In the genomic region with DNA sequence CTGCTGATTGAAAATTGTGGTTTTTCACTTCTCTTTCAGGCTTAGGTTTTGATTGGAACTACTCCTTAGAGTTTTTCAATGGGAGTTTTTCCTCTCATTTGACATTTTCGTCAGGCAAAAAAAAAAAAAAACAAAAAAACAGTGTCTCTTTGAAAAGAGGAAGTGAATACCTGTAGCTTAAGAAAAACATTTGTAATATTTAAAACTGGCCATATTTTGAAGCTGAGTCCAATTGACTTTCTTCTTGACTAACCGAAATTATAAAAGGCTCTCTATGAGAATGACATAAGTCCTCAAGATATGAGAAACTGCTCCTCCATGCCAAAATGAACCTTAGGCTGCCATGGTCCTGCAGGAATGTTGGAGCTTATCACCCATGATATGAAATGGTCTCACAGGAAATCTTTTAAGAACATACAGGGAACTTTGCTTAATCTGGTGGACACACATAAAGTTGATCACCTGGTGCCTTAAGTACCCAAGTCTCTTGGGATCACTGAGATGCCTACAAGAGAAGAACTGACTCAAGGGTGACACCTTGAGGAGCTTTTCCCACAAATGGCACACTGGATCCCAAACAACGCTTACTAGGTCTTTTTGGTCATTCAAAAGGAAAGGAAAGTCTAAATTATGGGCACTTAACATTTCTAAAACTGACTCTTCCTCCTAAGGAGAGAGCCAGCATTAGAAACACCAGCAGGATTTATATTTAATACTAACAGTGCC, we compare ENCODE assay signal across 13 cellular contexts.
DNase-seq lines count a peak whose midpoint lies in the region; ATAC-seq and TF ChIP-seq lines count a peak whose summit lies in the region.
"Had no signal": no experiment of that assay in that cellular context is flagged by ENCODE, and none has a peak within 500 bp of the region (broad histone marks: within the 10 kb centered on the region; RNA-seq: fewer than 3 reads in every experiment).

No MANE protein-coding gene starts in this region.

- no peak overlapping the region for H2BK12ac ChIP-seq in H9 (ENCODE audit: insufficient read length, low read depth, low read length)

- no peak overlapping the region for H2AK5ac ChIP-seq in H9 (ENCODE audit: insufficient read length, low read length)

- no peaks in the 10 kb centered on the region for H3K9me2 ChIP-seq in OCI-LY7 (ENCODE audit: insufficient read depth, low read length)

- H3K4me1 Mint-ChIP-seq in H9, result peaks cover 0 to 2% of the 10 kb centered on the region in 2 experiments; a peak in 3 of 4 replicates
- H3K4me1 Mint-ChIP-seq in activated T-cell treated with anti-CD3 and anti-CD28 coated beads, Interleukin-2, amount 50 U/mL, for 72 hours (ENCODE audit: low read depth), result no peaks in the 10 kb centered on the region
- H3K4me1 Mint-ChIP-seq in naive thymus-derived CD4-positive, alpha-beta T cell, result no peaks in the 10 kb centered on the region
- H3K4me1 Mint-ChIP-seq: activated naive CD8-positive, alpha-beta T cell treated with anti-CD3 and anti-CD28 coated beads for 36 hours; T-cell had no signal

- no TSS peak for BruUV-seq in OCI-LY7 (replicated peaks; lab: Mats Ljungman, UMichigan)

- H2BK120ac ChIP-seq in H9 (ENCODE audit: low read depth, low read length, poor library complexity, severe bottlenecking), result no peak overlapping the region

- H2BK20ac ChIP-seq in H9 (ENCODE audit: low read depth, low read length, poor library complexity, severe bottlenecking), result no peak overlapping the region

- no peak overlapping the region for H2BK5ac ChIP-seq in H9 (ENCODE audit: insufficient read length, low read length)

- no peaks in the 10 kb centered on the region for H3K27me3 ChIP-seq in H9 (ENCODE audit: insufficient read depth, low read length)
- no peaks in the 10 kb centered on the region for H3K27me3 ChIP-seq in iPS DF 6.9 (ENCODE audit: control insufficient read depth, insufficient read depth, low read length)
- no peaks in the 10 kb centered on the region for H3K27me3 ChIP-seq in right atrium auricular region
- H3K27me3 ChIP-seq in naive thymus-derived CD4-positive, alpha-beta T cell (ENCODE audit: control insufficient read depth in 2 of 2, insufficient read depth in 2 of 2, low read length in 2 of 2), result no peaks in the 10 kb centered on the region

- intact Hi-C loops in OCI-LY7 (cut with micrococcal nuclease; ENCODE audit: unreplicated experiment), result no loop called here
- intact Hi-C loops in naive thymus-derived CD4-positive, alpha-beta T cell (cut with micrococcal nuclease), result no loop called here

- H3K56ac ChIP-seq in H9 (ENCODE audit: insufficient read length, low read depth, low read length), result no peak overlapping the region

- H3K9me3 ChIP-seq in H9 (ENCODE audit: control insufficient read depth, low read depth, low read length) (no peaks in the 10 kb centered on the region), OCI-LY7 (ENCODE audit: low read length) (no peaks in the 10 kb centered on the region), iPS DF 6.9 (ENCODE audit: control insufficient read depth, insufficient read depth, low read length) (no peaks in the 10 kb centered on the region), right atrium auricular region (no peaks in the 10 kb centered on the region)
- H3K9me3 ChIP-seq in naive thymus-derived CD4-positive, alpha-beta T cell (ENCODE audit: control insufficient read depth in 2 of 3, low read length in 3 of 3), result no peaks in the 10 kb centered on the region

- H3K27ac ChIP-seq in H9 (ENCODE audit: insufficient read length, low read depth, low read length), result no peak overlapping the region
- peak overlapping the region; percentile 49 for H3K27ac ChIP-seq in OCI-LY7 (ENCODE audit: low read depth, low read length, poor library complexity, severe bottlenecking)
- no peak overlapping the region for H3K27ac ChIP-seq in iPS DF 6.9 (ENCODE audit: low read length)
- no peak overlapping the region for H3K27ac ChIP-seq in right atrium auricular region
- no peak overlapping the region for H3K27ac ChIP-seq in naive thymus-derived CD4-positive, alpha-beta T cell (ENCODE audit: low read depth, low read length)

- no peak overlapping the region for H3K4me3 Mint-ChIP-seq in H9
- no peak overlapping the region for H3K4me3 Mint-ChIP-seq in activated T-cell treated with anti-CD3 and anti-CD28 coated beads, Interleukin-2, amount 50 U/mL, for 72 hours
- H3K4me3 Mint-ChIP-seq in naive thymus-derived CD4-positive, alpha-beta T cell, result no peak overlapping the region
- H3K4me3 Mint-ChIP-seq: activated naive CD8-positive, alpha-beta T cell treated with anti-CD3 and anti-CD28 coated beads for 36 hours; T-cell had no signal

- H3K4me1 ChIP-seq in H9 (ENCODE audit: insufficient read depth, low read length), result no peaks in the 10 kb centered on the region
- H3K4me1 ChIP-seq in OCI-LY7 (ENCODE audit: insufficient read depth, low read length, poor library complexity, severe bottlenecking), result peaks cover 15% of the 10 kb centered on the region
- H3K4me1 ChIP-seq in iPS DF 6.9 (ENCODE audit: control insufficient read depth, insufficient read depth, low read length), result no peaks in the 10 kb centered on the region
- H3K4me1 ChIP-seq in right atrium auricular region, result no peaks in the 10 kb centered on the region
- H3K4me1 ChIP-seq in naive thymus-derived CD4-positive, alpha-beta T cell (ENCODE audit: control insufficient read depth in 2 of 2, insufficient read depth in 2 of 2, low read length in 2 of 2), result no peaks in the 10 kb centered on the region

- peaks cover 0 to 4% of the 10 kb centered on the region in 2 experiments; a peak in 3 of 5 replicates for H3K9me3 Mint-ChIP-seq in H9
- no peaks in the 10 kb centered on the region for H3K9me3 Mint-ChIP-seq in activated T-cell treated with anti-CD3 and anti-CD28 coated beads, Interleukin-2, amount 50 U/mL, for 72 hours
- H3K9me3 Mint-ChIP-seq in naive thymus-derived CD4-positive, alpha-beta T cell, result peaks cover 0 to 15% (median 0%) of the 10 kb centered on the region in 11 donors
- H3K9me3 Mint-ChIP-seq: activated naive CD8-positive, alpha-beta T cell treated with anti-CD3 and anti-CD28 coated beads for 36 hours had no signal

- H3K79me2 ChIP-seq in H9 (ENCODE audit: insufficient read depth, low read length) (no peaks in the 10 kb centered on the region), OCI-LY7 (ENCODE audit: insufficient read depth, low read depth, low read length) (no peaks in the 10 kb centered on the region)

- H3K23me2 ChIP-seq in H9 (ENCODE audit: insufficient read length, low read depth, low read length, poor library complexity, severe bottlenecking), result no peaks in the 10 kb centered on the region

- POLR2A ChIA-PET in OCI-LY7 (lab: Charles Lee), result interaction anchor here (0.6 to 1.4 kb wide), 8 partner anchors 8 to 679 kb away, joined by 3 to 4 read pairs (median 3); no protein-coding TSS in a partner anchor
- POLR2A ChIA-PET in naive thymus-derived CD4-positive, alpha-beta T cell (lab: Charles Lee), result no interaction called here

- no peak overlapping the region for H3K4ac ChIP-seq in H9 (ENCODE audit: low read depth, low read length)

- H4K5ac ChIP-seq in H9 (ENCODE audit: insufficient read length, low read depth, low read length), result no peak overlapping the region

- H3K14ac ChIP-seq in H9 (ENCODE audit: insufficient read depth, low read length), result no peak overlapping the region

- no peak overlapping the region for H3K27ac Mint-ChIP-seq in H9
- H3K27ac Mint-ChIP-seq in activated T-cell treated with anti-CD3 and anti-CD28 coated beads, Interleukin-2, amount 50 U/mL, for 72 hours, result no peak overlapping the region
- H3K27ac Mint-ChIP-seq in naive thymus-derived CD4-positive, alpha-beta T cell, result no peak overlapping the region
- H3K27ac Mint-ChIP-seq: activated naive CD8-positive, alpha-beta T cell treated with anti-CD3 and anti-CD28 coated beads for 36 hours; T-cell had no signal

- H3K79me1 ChIP-seq in H9 (ENCODE audit: insufficient read depth, low read depth, low read length, poor library complexity, severe bottlenecking), result no peaks in the 10 kb centered on the region

- ATAC-seq in activated T-cell treated with anti-CD3 and anti-CD28 coated beads, Interleukin-2, amount 50 U/mL, for 72 hours (replicated peaks in 1 of 2), result no peak
- no peak for ATAC-seq in naive thymus-derived CD4-positive, alpha-beta T cell
- ATAC-seq: T-cell had no signal

- no peak overlapping the region for H4K91ac ChIP-seq in H9 (ENCODE audit: insufficient read length, low read depth, low read length)

- no peak overlapping the region for H2BK15ac ChIP-seq in H9 (ENCODE audit: low read depth, low read length)

- H3K4me2 ChIP-seq in H9 (ENCODE audit: insufficient read depth, insufficient read length, low read length), result no peak overlapping the region
- peak overlapping the region; percentile 40 for H3K4me2 ChIP-seq in OCI-LY7 (ENCODE audit: low read length)

- H3K36me3 ChIP-seq in OCI-LY7 (ENCODE audit: insufficient read depth, low read length) (no peaks in the 10 kb centered on the region), iPS DF 6.9 (ENCODE audit: control insufficient read depth, insufficient read depth, low read length) (no peaks in the 10 kb centered on the region), right atrium auricular region (no peaks in the 10 kb centered on the region)
- H3K36me3 ChIP-seq in naive thymus-derived CD4-positive, alpha-beta T cell (ENCODE audit: control insufficient read depth in 2 of 3, insufficient read depth in 3 of 3, low read length in 3 of 3), result no peaks in the 10 kb centered on the region

- no peak overlapping the region for H3T11ph ChIP-seq in H9 (ENCODE audit: low read length)

- H3K27me3 Mint-ChIP-seq in H9 (ENCODE audit: low read depth), result no peaks in the 10 kb centered on the region
- no peaks in the 10 kb centered on the region for H3K27me3 Mint-ChIP-seq in activated T-cell treated with anti-CD3 and anti-CD28 coated beads, Interleukin-2, amount 50 U/mL, for 72 hours (ENCODE audit: low read depth)
- no peaks in the 10 kb centered on the region for H3K27me3 Mint-ChIP-seq in naive thymus-derived CD4-positive, alpha-beta T cell
- H3K27me3 Mint-ChIP-seq: activated naive CD8-positive, alpha-beta T cell treated with anti-CD3 and anti-CD28 coated beads for 36 hours; T-cell had no signal

- peaks cover 4 to 10% (median 6%) of the 10 kb centered on the region in 3 experiments; a peak in 3 of 7 replicates for H3K36me3 Mint-ChIP-seq in H9 (ENCODE audit: insufficient read depth in 1 of 3, low read depth in 3 of 3)
- H3K36me3 Mint-ChIP-seq in activated T-cell treated with anti-CD3 and anti-CD28 coated beads, Interleukin-2, amount 50 U/mL, for 72 hours (ENCODE audit: insufficient read depth in 2 of 2), result no peaks in the 10 kb centered on the region
- no peaks in the 10 kb centered on the region for H3K36me3 Mint-ChIP-seq in naive thymus-derived CD4-positive, alpha-beta T cell
- H3K36me3 Mint-ChIP-seq: activated naive CD8-positive, alpha-beta T cell treated with anti-CD3 and anti-CD28 coated beads for 36 hours; T-cell had no signal

- H3K23ac ChIP-seq in H9 (ENCODE audit: insufficient read length, low read depth, low read length), result no peak overlapping the region

- no CpG with 5 or more reads among the region's 3 CpGs for WGBS in H9 (ENCODE audit: extremely low coverage, insufficient read length, low lambda C conversion rate)
- WGBS in iPS DF 6.9 (ENCODE audit: insufficient coverage, insufficient read length), result no CpG with 5 or more reads among the region's 3 CpGs

- no peak overlapping the region for H3K18ac ChIP-seq in H9 (ENCODE audit: insufficient read length, low read depth, low read length)

- no peak overlapping the region for H3K9ac ChIP-seq in H9 (ENCODE audit: extremely low read depth, insufficient read length, low read length)

- H4K20me1 ChIP-seq in H9 (ENCODE audit: control insufficient read depth, insufficient read depth, insufficient read length), result no peaks in the 10 kb centered on the region
- no peaks in the 10 kb centered on the region for H4K20me1 ChIP-seq in OCI-LY7 (ENCODE audit: insufficient read depth, low read length)

- no peak overlapping the region for H2AFZ ChIP-seq in H9 (ENCODE audit: low read length)
- H2AFZ ChIP-seq in OCI-LY7 (ENCODE audit: low read length), result peak overlapping the region; percentile 77

- H4K8ac ChIP-seq in H9 (replicated peaks; ENCODE audit: insufficient read length, low read depth, low read length), result no peak overlapping the region

- CTCF ChIA-PET in OCI-LY7 (lab: Charles Lee; ENCODE audit: unreplicated experiment), result no interaction called here
- CTCF ChIA-PET in naive thymus-derived CD4-positive, alpha-beta T cell (lab: Charles Lee), result no interaction called here

- TF ChIP-seq CTCF in H9 (conservative IDR thresholded peaks at IDR 0.05) (peak; percentile 51; the same call in 2 of the 3 replicates), OCI-LY7 (conservative IDR thresholded peaks at IDR 0.05; ENCODE audit: low read length) (peak; percentile 77), right atrium auricular region (IDR thresholded peaks at IDR 0.05) (no peak)

- no peak overlapping the region for H3K4me3 ChIP-seq in OCI-LY7 (ENCODE audit: low read depth, low read length, poor library complexity, severe bottlenecking)
- H3K4me3 ChIP-seq in iPS DF 6.9 (ENCODE audit: low read length), result no peak overlapping the region
- H3K4me3 ChIP-seq in right atrium auricular region, result no peak overlapping the region
- no peak overlapping the region for H3K4me3 ChIP-seq in naive thymus-derived CD4-positive, alpha-beta T cell (ENCODE audit: low read length)

- peak; percentile 0 for DNase-seq in NCI-H2171 treated with DMSO at 0.1 percent for 48 hours (lab: John Stamatoyannopoulos, UW)
- DNase-seq in NCI-H2171 (lab: John Stamatoyannopoulos, UW), result no peak
- DNase-seq in H9, result no peak
- DNase-seq in OCI-LY7 (ENCODE audit: low spot score), result peak; percentile 62
- DNase-seq in iPS DF 6.9 (ENCODE audit: low read depth, low spot score), result peak; percentile 16
- no peak for DNase-seq in right atrium auricular region (ENCODE audit: low spot score)
- DNase-seq in activated T-cell treated with anti-CD3 and anti-CD28 coated beads, Interleukin-2, amount 50 U/mL, for 72 hours, result no peak
- DNase-seq in naive thymus-derived CD4-positive, alpha-beta T cell, result no peak
- DNase-seq: activated naive CD8-positive, alpha-beta T cell treated with anti-CD3 and anti-CD28 coated beads for 36 hours; caudate nucleus; NCI-H2029 treated with DMSO at 0.1 percent for 48 hours; stimulated activated CD4-positive, alpha-beta T cell treated with anti-CD3 and anti-CD28 coated beads, Interleukin-15, amount 100 ng/mL, for 24 hours; T-cell had no signal

Comparison
In these comparisons a context has a peak if more than half of its experiments do, and no peak if none do; other contexts are left out.
1. DNase-seq: peak in NCI-H2171 treated with DMSO at 0.1 percent for 48 hours (single experiment), OCI-LY7 (single experiment) and iPS DF 6.9 (single experiment); none in NCI-H2171 (single experiment), H9 (single experiment), right atrium auricular region (single experiment), activated T-cell treated with anti-CD3 and anti-CD28 coated beads, Interleukin-2, amount 50 U/mL, for 72 hours (0 of 2) and naive thymus-derived CD4-positive, alpha-beta T cell (0 of 9).
2. CTCF ChIP-seq: peak in H9 (single experiment) and OCI-LY7 (single experiment); none in right atrium auricular region (0 of 2).